In genomic region chr22:41654322-41654721, GRCh38 we compare ENCODE assay signal across 20 cellular contexts. TPM values are rescaled to one million over a fixed set of nuclear protein-coding genes. Genes with fewer than 3 reads are reported as not detected.
DNase-seq lines count a peak whose midpoint lies in the region; FAIRE-seq and TF ChIP-seq lines count a peak whose summit lies in the region.
"Had no signal": no experiment of that assay in that cellular context is flagged by ENCODE, and none has a peak within 500 bp of the region (broad histone marks: within the 10 kb centered on the region; RNA-seq: fewer than 3 reads in every experiment).

No MANE protein-coding gene starts in this region.

- no peaks in the 10 kb centered on the region for H3K27me3 ChIP-seq in HUES48 (ENCODE audit: control insufficient read depth, insufficient read depth, low read length)
- H3K27me3 ChIP-seq in bronchial epithelial cell (ENCODE audit: control insufficient read depth, insufficient read depth, low read length) = no peaks in the 10 kb centered on the region
- H3K27me3 ChIP-seq in liver (ENCODE audit: control insufficient read depth in 4 of 4, insufficient read depth in 4 of 4, low read length in 3 of 4) = no peaks in the 10 kb centered on the region

- TF ChIP-seq RAD21 in liver (IDR thresholded peaks at IDR 0.05) = no peak

- 87% methylated on average over 3 of the region's 3 CpGs for WGBS in liver

- H3K9ac ChIP-seq in HUES48 (ENCODE audit: low read depth, low read length) (no peak overlapping the region), liver (ENCODE audit: low read depth in 1 of 2, low read length in 2 of 2) (no peak overlapping the region)

- TF ChIP-seq CTCF in bronchial epithelial cell (IDR thresholded peaks at IDR 0.05; ENCODE audit: insufficient read depth, low read length, severe bottlenecking) (no peak), liver (IDR thresholded peaks at IDR 0.05; ENCODE audit: low read depth, low read length, missing input control) (no peak)

- no peaks in the 10 kb centered on the region for H3K4me1 ChIP-seq in HUES48 (ENCODE audit: control insufficient read depth, insufficient read depth, low read length)
- H3K4me1 ChIP-seq in liver (ENCODE audit: control insufficient read depth in 4 of 4, insufficient read depth in 4 of 4, low read length in 3 of 4) = peaks cover 0 to 16% (median 3%) of the 10 kb centered on the region in 4 donors

- H3K4me3 ChIP-seq in HUES48 (ENCODE audit: low read depth, low read length) (no peak overlapping the region), bronchial epithelial cell (ENCODE audit: low read depth, low read length) (no peak overlapping the region), liver (ENCODE audit: low read depth in 1 of 3, low read length in 3 of 3) (no peak overlapping the region)

- FAIRE-seq in bronchial epithelial cell (lab: Jason Lieb, UNC) = peak; percentile 18
- FAIRE-seq: GM19239, H1 had no signal

- H3K9me3 ChIP-seq in HUES48 (ENCODE audit: control insufficient read depth, insufficient read depth, low read length) = no peaks in the 10 kb centered on the region
- no peaks in the 10 kb centered on the region for H3K9me3 ChIP-seq in liver (ENCODE audit: control insufficient read depth in 4 of 4, low read length in 3 of 4)

- peaks cover 99% of the 10 kb centered on the region for H3K36me3 ChIP-seq in HUES48 (ENCODE audit: control insufficient read depth, insufficient read depth, low read length)
- H3K36me3 ChIP-seq in bronchial epithelial cell (ENCODE audit: control insufficient read depth, insufficient read depth, low read length) = peaks cover 37% of the 10 kb centered on the region
- H3K36me3 ChIP-seq in liver (ENCODE audit: control insufficient read depth in 4 of 4, insufficient read depth in 3 of 4, low read depth in 1 of 4, low read length in 3 of 4) = peaks cover 27 to 77% (median 63%) of the 10 kb centered on the region in 4 donors

- peak overlapping the region; percentile 42 for H3K27ac ChIP-seq in HUES48 (ENCODE audit: low read depth, low read length)
- no peak overlapping the region for H3K27ac ChIP-seq in liver (ENCODE audit: low read depth in 1 of 2, low read length in 2 of 2)
- H3K27ac ChIP-seq: 22Rv1 had no signal

- peak; percentile 20 for DNase-seq in DMS53 (lab: John Stamatoyannopoulos, UW)
- no peak for DNase-seq in DMS53 treated with DMSO at 0.1 percent for 48 hours (lab: John Stamatoyannopoulos, UW; ENCODE audit: unreplicated experiment)
- no peak for DNase-seq in bronchial epithelial cell (ENCODE audit: low read depth)
- no peak for DNase-seq in LoVo (ENCODE audit: low spot score)
- DNase-seq in COR-L47 (lab: John Stamatoyannopoulos, UW) = no peak
- no peak for DNase-seq in NCI-H146 (lab: John Stamatoyannopoulos, UW)
- DNase-seq: CD4-positive, CD25-positive, alpha-beta regulatory T cell; DMS153; NCI-H187; NCI-H226; NCI-H524; NCI-H82; SHP77 had no signal

TF ChIP-seq in liver, 16 proteins besides CTCF, POLR2A, EP300 and RAD21:
- TF ChIP-seq GABPA (IDR thresholded peaks at IDR 0.05 in 1 of 2, conservative IDR thresholded peaks at IDR 0.05 in 1 of 2) (no peak), HNF4G (IDR thresholded peaks at IDR 0.05) (no peak), MAX (IDR thresholded peaks at IDR 0.05) (no peak), HNF4A (conservative IDR thresholded peaks at IDR 0.05) (peak in 1 of 2 donors; percentile 54), REST (IDR thresholded peaks at IDR 0.05) (no peak), FOXA2 (IDR thresholded peaks at IDR 0.05) (no peak), FOXA1 (IDR thresholded peaks at IDR 0.05) (no peak), NR2F2 (IDR thresholded peaks at IDR 0.05) (no peak), SP1 (IDR thresholded peaks at IDR 0.05) (peak; percentile 29), ZBTB33 (IDR thresholded peaks at IDR 0.05) (no peak), ATF3 (IDR thresholded peaks at IDR 0.05) (no peak), YY1 (IDR thresholded peaks at IDR 0.05) (no peak), RXRA (IDR thresholded peaks at IDR 0.05) (no peak), JUND (IDR thresholded peaks at IDR 0.05) (no peak)
TF ChIP-seq in liver: peak in this region for 2.

RNA-seq across cellular contexts. Expression of gene XRCC6, which starts 33.2 kb away (rescaled TPM):
- total RNA-seq in bronchial epithelial cell (229 and 266 TPM in 2 replicates), liver (100 to 1,000 TPM; 104 to 148 TPM)
- polyA plus RNA-seq in liver = 10 to 100 TPM; 81.8 to 87.9 TPM

RNA-seq across cellular contexts. Expression of gene DESI1, which starts 33.5 kb away (rescaled TPM):
- 10.8 and 17.5 TPM in 2 replicates for total RNA-seq in bronchial epithelial cell
- total RNA-seq in liver = 10 to 100 TPM; 16.4 to 46.9 TPM
- 100 to 1,000 TPM in 1 of 2 donors, 10 to 100 TPM in 1; 34.3 to 102 TPM for polyA plus RNA-seq in liver

RNA-seq across cellular contexts. Expression of gene SNU13, which starts 34.3 kb away (rescaled TPM):
- total RNA-seq in bronchial epithelial cell = 81.5 and 95.6 TPM in 2 replicates
- 10 to 100 TPM; 22.3 to 35.3 TPM for total RNA-seq in liver
- 100 to 1,000 TPM in 1 of 2 donors, 10 to 100 TPM in 1; 52.6 to 104 TPM for polyA plus RNA-seq in liver

RNA-seq across cellular contexts. Expression of gene MEI1, which starts 45.0 kb away (rescaled TPM):
- total RNA-seq in bronchial epithelial cell = 0.13 TPM in 1 of 2 replicates, not detected in the other
- 1 to 10 TPM in 1 of 2 donors, under 1 TPM in 1; 0.33 to 1.0 TPM for total RNA-seq in liver
- polyA plus RNA-seq in liver = 1 to 10 TPM in 1 of 2 donors, under 1 TPM in 1; 0.43 to 1.3 TPM
- total RNA-seq: LHCN-M2, RPMI7951 had no signal
